Comparison of ENCODE assay signal across 8 cellular contexts in the genomic region with DNA sequence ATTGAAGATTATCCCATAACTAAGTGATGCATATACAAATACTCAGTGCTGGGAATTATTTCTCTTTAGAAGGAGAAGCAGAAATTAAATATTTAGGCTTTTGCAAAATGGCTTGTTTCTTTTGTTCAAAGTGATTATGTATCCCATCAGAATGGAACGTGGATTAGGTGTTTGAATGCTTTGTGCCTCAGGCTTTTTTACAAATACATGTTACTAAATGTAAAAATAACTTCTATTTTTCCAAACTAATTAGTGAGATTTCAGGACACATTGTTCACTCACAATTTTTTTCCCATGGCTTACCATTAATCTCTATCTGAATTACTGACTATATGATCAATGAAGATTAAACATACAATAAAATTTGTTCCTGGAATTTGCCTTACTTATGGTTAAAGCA.
"Had no signal": no experiment of that assay in that cellular context is flagged by ENCODE, and none has a peak within 500 bp of the region (broad histone marks: within the 10 kb centered on the region; RNA-seq: fewer than 3 reads in every experiment).

No MANE protein-coding gene starts in this region.

- ATAC-seq: GM23338, HCT116, HepG2 had no signal

- DNase-seq: H9, HFFc6, KBM-7 had no signal

- H3K4me3 ChIP-seq: GM23338 had no signal

- H3K4me2 ChIP-seq: GM23338, KMS-11 had no signal

- H2AFZ ChIP-seq: GM23338 had no signal

- H3K27ac ChIP-seq: HL-60, KMS-11 had no signal

- H3K9ac ChIP-seq: KMS-11 had no signal
